In the genomic region with DNA sequence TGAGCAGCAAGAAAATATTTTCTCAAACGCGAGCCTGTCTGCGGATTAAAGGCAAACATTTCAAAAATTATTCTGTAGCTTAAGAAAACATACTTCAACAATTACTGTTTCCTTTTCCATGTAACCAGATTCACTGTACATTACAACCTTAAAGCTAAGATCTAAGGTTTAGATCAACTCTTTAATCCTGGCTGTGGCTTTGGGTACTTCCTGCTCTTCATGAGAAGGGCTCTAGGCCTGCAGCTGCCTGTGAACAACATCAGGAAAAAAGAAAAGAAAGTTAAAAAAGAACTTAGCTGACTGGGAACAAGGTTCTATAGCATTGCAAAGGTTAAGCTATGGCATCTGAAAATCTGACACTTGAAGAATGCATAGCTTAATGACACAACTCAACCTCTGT, we compare ENCODE assay signal across 7 cellular contexts. TPM values are rescaled to one million over a fixed set of nuclear protein-coding genes. Genes with fewer than 3 reads are reported as not detected.
"Had no signal": no experiment of that assay in that cellular context is flagged by ENCODE, and none has a peak within 500 bp of the region (broad histone marks: within the 10 kb centered on the region; RNA-seq: fewer than 3 reads in every experiment).

No MANE protein-coding gene starts in this region.

- H3K27ac Mint-ChIP-seq: GM23338, H9 had no signal

- H3K4me2 ChIP-seq: GM23338 had no signal

- DNase-seq: H9, HCEC 1CT, IMR-90, KBM-7 had no signal

- H3K4me3 Mint-ChIP-seq: GM23338, H9 had no signal

- H3K4me3 ChIP-seq: GM23338 had no signal

- H2AFZ ChIP-seq: GM23338 had no signal

- H3K4me1 Mint-ChIP-seq: GM23338, H9 had no signal

- ATAC-seq: GM23338 had no signal

RNA-seq across cellular contexts. Expression of gene PIWIL1, which starts 21.4 kb away (rescaled TPM):
- total RNA-seq: GM23338, H1, H9, HT-29, IMR-90 had no signal
